In genomic region chr19:54451997-54452396, GRCh38 we compare ENCODE assay signal across 1 cellular context.
TF ChIP-seq lines count a peak whose summit lies in the region.

No MANE protein-coding gene starts in this region.

TF ChIP-seq in SK-N-SH, 30 proteins besides CTCF, POLR2A, EP300 and RAD21 (continued from another document):
- no peak for TF ChIP-seq USF2 (IDR thresholded peaks at IDR 0.05; ENCODE audit: borderline replicate concordance, low read depth, low read length)
- TF ChIP-seq MEF2A (IDR thresholded peaks at IDR 0.05; ENCODE audit: borderline replicate concordance, low read depth): no peak
- TF ChIP-seq ELF1 (IDR thresholded peaks at IDR 0.05): no peak
- TF ChIP-seq, protein P1, sequence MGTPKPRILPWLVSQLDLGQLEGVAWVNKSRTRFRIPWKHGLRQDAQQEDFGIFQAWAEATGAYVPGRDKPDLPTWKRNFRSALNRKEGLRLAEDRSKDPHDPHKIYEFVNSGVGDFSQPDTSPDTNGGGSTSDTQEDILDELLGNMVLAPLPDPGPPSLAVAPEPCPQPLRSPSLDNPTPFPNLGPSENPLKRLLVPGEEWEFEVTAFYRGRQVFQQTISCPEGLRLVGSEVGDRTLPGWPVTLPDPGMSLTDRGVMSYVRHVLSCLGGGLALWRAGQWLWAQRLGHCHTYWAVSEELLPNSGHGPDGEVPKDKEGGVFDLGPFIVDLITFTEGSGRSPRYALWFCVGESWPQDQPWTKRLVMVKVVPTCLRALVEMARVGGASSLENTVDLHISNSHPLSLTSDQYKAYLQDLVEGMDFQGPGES (IDR thresholded peaks at IDR 0.05; ENCODE audit: low read depth, low read length): no peak
- no peak for TF ChIP-seq RFX5 (IDR thresholded peaks at IDR 0.05; ENCODE audit: low read length)
- no peak for TF ChIP-seq POLR2AphosphoS5 (IDR thresholded peaks at IDR 0.05; ENCODE audit: low read depth, low read length)
- no peak for TF ChIP-seq TCF12 (IDR thresholded peaks at IDR 0.05)
- TF ChIP-seq TEAD4 (IDR thresholded peaks at IDR 0.05; ENCODE audit: borderline replicate concordance, insufficient read depth): no peak
- TF ChIP-seq MXI1 (IDR thresholded peaks at IDR 0.05; ENCODE audit: low read depth, low read length): no peak
